8 cellular contexts compared by ENCODE assay signal in genomic region chr5:34185572-34185971, GRCh38.
A peak's percentile ranks its signal among the peaks of the same experiment; 100 is the strongest.
DNase-seq lines count a peak whose midpoint lies in the region; ATAC-seq, FAIRE-seq and TF ChIP-seq lines count a peak whose summit lies in the region.
"Not testable (repeated sequence)": the region's sequence is repeated elsewhere in the genome, so short reads cannot be mapped to it uniquely, and the experiment has no call there.

No MANE protein-coding gene starts in this region.

- peaks cover 11% of the 10 kb centered on the region for H3F3A ChIP-seq in GM23338 (replicated peaks; ENCODE audit: low read depth)

- not testable (repeated sequence) for H3K9ac ChIP-seq in Karpas-422 (ENCODE audit: low read length); HepG2 (ENCODE audit: insufficient read depth, low read depth, low read length)

- peaks cover 21% of the 10 kb centered on the region for H3K36me3 Mint-ChIP-seq in CD4-positive, CD25-positive, alpha-beta regulatory T cell
- peaks cover 43% of the 10 kb centered on the region for H3K36me3 Mint-ChIP-seq in GM23338 (ENCODE audit: low read depth)

- peaks cover 27% of the 10 kb centered on the region for H4K20me1 ChIP-seq in GM23338 (replicated peaks; ENCODE audit: insufficient read depth)
- H4K20me1 ChIP-seq in Karpas-422 (ENCODE audit: insufficient read depth, low read depth, low read length); HepG2 (ENCODE audit: insufficient read depth, low read length): not testable (repeated sequence)

- not testable (repeated sequence) for H3K27me3 Mint-ChIP-seq in CD4-positive, CD25-positive, alpha-beta regulatory T cell
- peaks cover 13% of the 10 kb centered on the region for H3K27me3 Mint-ChIP-seq in GM23338 (ENCODE audit: insufficient read depth, low read depth, poor library complexity)

- not testable (repeated sequence) for H3K27ac ChIP-seq in CD4-positive, CD25-positive, alpha-beta regulatory T cell (ENCODE audit: insufficient read depth, low read length, poor library complexity, severe bottlenecking); GM23338 (ENCODE audit: low read depth); Karpas-422 (ENCODE audit: low read length); HepG2 (ENCODE audit: extremely low read length, insufficient read depth, low read length)

- TF ChIP-seq RAD21 in HepG2 (CRISPR knock-in tag; IDR thresholded peaks at IDR 0.05): not testable (repeated sequence)

- POLR2A ChIA-PET in HepG2 (lab: Yijun Ruan, JAX): not testable (repeated sequence)

- H3K36me3 ChIP-seq in CD4-positive, CD25-positive, alpha-beta regulatory T cell (ENCODE audit: control insufficient read depth, insufficient read depth, low read length); Karpas-422 (ENCODE audit: insufficient read depth, low read length): not testable (repeated sequence)
- H3K36me3 ChIP-seq in GM23338 (ENCODE audit: insufficient read depth): peaks cover 15% of the 10 kb centered on the region
- peaks cover 9 to 16% of the 10 kb centered on the region in 2 experiments; a peak in 4 of 5 replicates for H3K36me3 ChIP-seq in HepG2 (replicated peaks in 1 of 2; ENCODE audit: control insufficient read depth in 1 of 2, insufficient read depth in 2 of 2, low read length in 2 of 2)

- H2AFZ ChIP-seq in GM23338; Karpas-422 (ENCODE audit: low read length); HepG2 (ENCODE audit: low read length): not testable (repeated sequence)

- H3K27me3 ChIP-seq in CD4-positive, CD25-positive, alpha-beta regulatory T cell (ENCODE audit: control insufficient read depth, insufficient read depth, low read length); GM23338 (ENCODE audit: insufficient read depth); Karpas-422 (ENCODE audit: low read length); HepG2 (ENCODE audit: control insufficient read depth in 1 of 2, insufficient read depth in 2 of 2, low read length in 2 of 2): not testable (repeated sequence)

- not testable (repeated sequence) for TF ChIP-seq POLR2A in HepG2 (IDR thresholded peaks at IDR 0.05; ENCODE audit: insufficient read depth in 1 of 2, low read depth in 2 of 2, low read length in 2 of 2)

- H3K4me1 ChIP-seq in CD4-positive, CD25-positive, alpha-beta regulatory T cell (ENCODE audit: control insufficient read depth, insufficient read depth, low read length, poor library complexity, severe bottlenecking); GM23338 (ENCODE audit: insufficient read depth); Karpas-422 (ENCODE audit: low read length); HepG2 (ENCODE audit: insufficient read depth, low read length): not testable (repeated sequence)

- TF ChIP-seq EP300 in HepG2 (IDR thresholded peaks at IDR 0.05; ENCODE audit: low read depth in 2 of 2, low read length in 2 of 2); HepG2 (CRISPR knock-in tag; IDR thresholded peaks at IDR 0.05; ENCODE audit: borderline replicate concordance): not testable (repeated sequence)

- H3K27ac Mint-ChIP-seq in CD4-positive, CD25-positive, alpha-beta regulatory T cell: peak overlapping the region in 2 of 3 donors; percentile 1 to 3
- 0 out of 2 replicates have a peak overlapping the region, but pooled peaks have one; percentile 9 for H3K27ac Mint-ChIP-seq in GM23338

- H3K4me2 ChIP-seq in GM23338; Karpas-422 (ENCODE audit: low read depth, low read length, poor library complexity, severe bottlenecking); HepG2 (ENCODE audit: low read depth, low read length): not testable (repeated sequence)

- not testable (repeated sequence) for H3K9me3 ChIP-seq in CD4-positive, CD25-positive, alpha-beta regulatory T cell (ENCODE audit: control insufficient read depth in 2 of 2, low read length in 2 of 2); Karpas-422 (ENCODE audit: low read length); HepG2 (ENCODE audit: low read length)

- not testable (repeated sequence) for H3K4me1 Mint-ChIP-seq in CD4-positive, CD25-positive, alpha-beta regulatory T cell
- H3K4me1 Mint-ChIP-seq in GM23338: peaks cover 13% of the 10 kb centered on the region

- not testable (repeated sequence) for DNase-seq in CD4-positive, CD25-positive, alpha-beta regulatory T cell
- peak; percentile 2 for DNase-seq in GM23338 (ENCODE audit: low spot score)
- peak; percentile 41 for DNase-seq in Karpas-422
- DNase-seq in SK-MEL-5 (ENCODE audit: low read depth, low spot score): peak; percentile 7
- peak; percentile 4 for DNase-seq in astrocyte of the spinal cord (ENCODE audit: low read depth, low spot score)
- peak; percentile 5 for DNase-seq in fibroblast of mammary gland (ENCODE audit: low read depth)
- DNase-seq in HepG2 (ENCODE audit: low spot score): peak; percentile 4
- peak; percentile 11 for DNase-seq in renal cortical epithelial cell (ENCODE audit: low read depth)

- TSS peak; percentile 26 for BruUV-seq in HepG2 (replicated peaks; lab: Mats Ljungman, UMichigan)

- H3K4me3 ChIP-seq in CD4-positive, CD25-positive, alpha-beta regulatory T cell (ENCODE audit: low read depth, low read length); GM23338; Karpas-422 (ENCODE audit: low read length); astrocyte of the spinal cord (ENCODE audit: low read depth, low read length); fibroblast of mammary gland (ENCODE audit: control insufficient read depth, low read depth, low read length); HepG2 (replicated peaks in 1 of 3; ENCODE audit: insufficient read depth in 1 of 3, low read depth in 2 of 3, low read length in 3 of 3): not testable (repeated sequence)

- 92% methylated on average over 2 of the region's 2 CpGs for WGBS in HepG2 (ENCODE audit: low lambda C conversion rate)

- not testable (repeated sequence) for H3K9me2 ChIP-seq in GM23338 (ENCODE audit: insufficient read depth); Karpas-422 (replicated peaks; ENCODE audit: insufficient read depth, low read length)

- intact Hi-C loops in HepG2 (cut with micrococcal nuclease; ENCODE audit: unreplicated experiment): not testable (repeated sequence)

- not testable (repeated sequence) for ATAC-seq in CD4-positive, CD25-positive, alpha-beta regulatory T cell (ENCODE audit: low read depth in 2 of 2); GM23338; HepG2

- in situ Hi-C loops in SK-MEL-5 (cut with HindIII; ENCODE audit: low pct_unique_long_range_greater_than_20kb, low sequenced_read_pairs); astrocyte of the spinal cord (cut with HindIII; ENCODE audit: low sequenced_read_pairs): not testable (repeated sequence)
- in situ Hi-C loops in HepG2 (cut with HindIII; ENCODE audit: extremely low pct_ligation_motif_present, low pct_unique_long_range_greater_than_20kb): loop anchor here (25.0 kb wide), 1 partner anchor 277 kb away; no protein-coding TSS in a partner anchor

- H3K9me3 Mint-ChIP-seq in CD4-positive, CD25-positive, alpha-beta regulatory T cell: not testable (repeated sequence)
- H3K9me3 Mint-ChIP-seq in GM23338: peaks cover 17% of the 10 kb centered on the region

- H3K79me2 ChIP-seq in GM23338 (replicated peaks; ENCODE audit: insufficient read depth): peaks cover 17% of the 10 kb centered on the region
- H3K79me2 ChIP-seq in Karpas-422 (ENCODE audit: low read length); HepG2 (ENCODE audit: insufficient read depth, low read length): not testable (repeated sequence)

- not testable (repeated sequence) for FAIRE-seq in HepG2 (lab: Jason Lieb, UNC)

- CTCF ChIA-PET in HepG2 (lab: Yijun Ruan, JAX; ENCODE audit: low intra/inter-chr PET ratio, low total read pairs): not testable (repeated sequence)

- TF ChIP-seq CTCF in GM23338 (conservative IDR thresholded peaks at IDR 0.05; ENCODE audit: low read depth in 2 of 2); astrocyte of the spinal cord (IDR thresholded peaks at IDR 0.05; ENCODE audit: low read depth, low read length); fibroblast of mammary gland (conservative IDR thresholded peaks at IDR 0.05; ENCODE audit: control insufficient read depth, insufficient read depth, low read depth, low read length); HepG2 (CRISPR knock-in tag; IDR thresholded peaks at IDR 0.05): not testable (repeated sequence)

- not testable (repeated sequence) for H3K4me3 Mint-ChIP-seq in CD4-positive, CD25-positive, alpha-beta regulatory T cell; GM23338

TF ChIP-seq in HepG2, 621 proteins besides CTCF, POLR2A, EP300 and RAD21 (continues in another document):
- peak; percentile 97; the same call in 1 of the 2 replicates for TF ChIP-seq PLRG1 (conservative IDR thresholded peaks at IDR 0.05)
